In genomic region chr19:35774274-35775045, GRCh38 we compare ENCODE assay signal across 8 cellular contexts. TPM values are rescaled to one million over a fixed set of nuclear protein-coding genes. Genes with fewer than 3 reads are reported as not detected.
DNase-seq lines count a peak whose midpoint lies in the region; ATAC-seq, FAIRE-seq and TF ChIP-seq lines count a peak whose summit lies in the region.

No MANE protein-coding gene starts in this region.

- H3K9me3 ChIP-seq in astrocyte (ENCODE audit: insufficient read depth, low read depth, low read length) (no peaks in the 10 kb centered on the region), mucosa of stomach (ENCODE audit: control insufficient read depth, low read length) (no peaks in the 10 kb centered on the region)

- TF ChIP-seq EP300 in Ishikawa (IDR thresholded peaks at IDR 0.05; ENCODE audit: borderline replicate concordance), result no peak

- H3K27ac Mint-ChIP-seq in astrocyte (ENCODE audit: unreplicated experiment), result peak overlapping the region; percentile 88

- peaks cover 9% of the 10 kb centered on the region for H4K20me1 ChIP-seq in astrocyte (ENCODE audit: insufficient read depth, low read length)

- H3K79me2 ChIP-seq in astrocyte (ENCODE audit: insufficient read depth, low read length), result peaks cover 5% of the 10 kb centered on the region

- H3K4me3 ChIP-seq in AG10803 (ENCODE audit: low read length) (peak overlapping the region; percentile 53), astrocyte (ENCODE audit: insufficient read depth, low read depth, low read length) (peak overlapping the region; percentile 61), mucosa of stomach (ENCODE audit: low read length) (no peak overlapping the region)

- H3K4me2 ChIP-seq in astrocyte (ENCODE audit: low read length), result peak overlapping the region; percentile 93

- H3K4me1 ChIP-seq in astrocyte (ENCODE audit: insufficient read depth, low read length), result peaks cover 13% of the 10 kb centered on the region
- H3K4me1 ChIP-seq in mucosa of stomach (ENCODE audit: control insufficient read depth, insufficient read depth, low read length), result no peaks in the 10 kb centered on the region

- H2AFZ ChIP-seq in astrocyte (ENCODE audit: low read depth, low read length), result peak overlapping the region; percentile 23

- H3K27me3 ChIP-seq in astrocyte (ENCODE audit: insufficient read depth, low read length) (no peaks in the 10 kb centered on the region), mucosa of stomach (ENCODE audit: control insufficient read depth, insufficient read depth, low read length) (no peaks in the 10 kb centered on the region)

- no peak for FAIRE-seq in astrocyte (lab: Jason Lieb, UNC)

- no peak for DNase-seq in AG10803 (ENCODE audit: low read depth)
- DNase-seq in astrocyte (ENCODE audit: low read depth), result no peak
- no peak for DNase-seq in NK-92 treated with Interleukin-12 subunit alpha and Interleukin-12 subunit beta, amount 100 ng/mL, for 24 hours (lab: John Stamatoyannopoulos, UW)

- no peaks in the 10 kb centered on the region for H3K36me3 ChIP-seq in astrocyte (ENCODE audit: insufficient read depth, low read length)
- no peaks in the 10 kb centered on the region for H3K36me3 ChIP-seq in mucosa of stomach (ENCODE audit: control insufficient read depth, insufficient read depth, low read length)

- H3K4me1 Mint-ChIP-seq in astrocyte (ENCODE audit: low read depth, unreplicated experiment), result peaks cover 7% of the 10 kb centered on the region

- ATAC-seq in HG02884 (IDR thresholded peaks at IDR 0.05; ENCODE audit: unreplicated experiment), result no peak
- ATAC-seq in HG03175 (IDR thresholded peaks at IDR 0.05; ENCODE audit: unreplicated experiment), result no peak
- ATAC-seq in HG02981 (IDR thresholded peaks at IDR 0.05; ENCODE audit: unreplicated experiment), result no peak

- H3K4me3 Mint-ChIP-seq in astrocyte (ENCODE audit: unreplicated experiment), result peak overlapping the region; percentile 84

- H3K27ac ChIP-seq in astrocyte (ENCODE audit: low read depth, low read length), result no peak overlapping the region

- H3K9ac ChIP-seq in astrocyte (ENCODE audit: low read length) (no peak overlapping the region), mucosa of stomach (ENCODE audit: low read length) (peak overlapping the region; percentile 6)

- TF ChIP-seq RAD21 in Ishikawa (IDR thresholded peaks at IDR 0.05; ENCODE audit: low read depth), result no peak

- H3K27me3 Mint-ChIP-seq in astrocyte (ENCODE audit: low read depth, unreplicated experiment), result peaks cover 15% of the 10 kb centered on the region

- TF ChIP-seq CTCF in AG10803 (conservative IDR thresholded peaks at IDR 0.05; ENCODE audit: low read length), result no peak
- TF ChIP-seq CTCF in astrocyte (IDR thresholded peaks at IDR 0.05; ENCODE audit: insufficient read depth, low read depth, low read length), result no peak

- H3K36me3 Mint-ChIP-seq in astrocyte (ENCODE audit: low read depth, unreplicated experiment), result no peaks in the 10 kb centered on the region

- H3K9me3 Mint-ChIP-seq in astrocyte (ENCODE audit: unreplicated experiment), result peaks cover 4% of the 10 kb centered on the region

TF ChIP-seq in Ishikawa, 13 proteins besides CTCF, POLR2A, EP300 and RAD21:
- TF ChIP-seq TEAD4 (IDR thresholded peaks at IDR 0.05) (no peak), TAF1 (IDR thresholded peaks at IDR 0.05; ENCODE audit: low read depth) (no peak), ZBTB7A (IDR thresholded peaks at IDR 0.05; ENCODE audit: low read depth) (0 out of 2 replicates have a peak, but pooled peaks have one; percentile 29), YY1 (IDR thresholded peaks at IDR 0.05; ENCODE audit: low read depth) (no peak), REST (IDR thresholded peaks at IDR 0.05; ENCODE audit: low read depth) (no peak), FOXM1 (IDR thresholded peaks at IDR 0.05; ENCODE audit: borderline replicate concordance, low read depth) (no peak), CREB1 (IDR thresholded peaks at IDR 0.05; ENCODE audit: low read depth) (no peak), CEBPB (IDR thresholded peaks at IDR 0.05) (no peak)

RNA-seq across cellular contexts. Expression of gene ARHGAP33, which starts 0.9 kb away (rescaled TPM):
- 5.5 and 6.8 TPM in 2 replicates for total RNA-seq in astrocyte

RNA-seq across cellular contexts. Expression of gene PROSER3, which starts 16.5 kb away (rescaled TPM):
- total RNA-seq in astrocyte, result 32.9 and 35.6 TPM in 2 replicates

RNA-seq across cellular contexts. Expression of gene HSPB6, which starts 17.6 kb away (rescaled TPM):
- 1.2 and 1.9 TPM in 2 replicates for total RNA-seq in astrocyte

RNA-seq across cellular contexts. Expression of gene LIN37, which starts 26.1 kb away (rescaled TPM):
- 12.7 and 15.6 TPM in 2 replicates for total RNA-seq in astrocyte

RNA-seq across cellular contexts. Expression of gene PSENEN, which starts 29.0 kb away (rescaled TPM):
- total RNA-seq in astrocyte, result 97.5 and 100 TPM in 2 replicates
